In the genomic region with DNA sequence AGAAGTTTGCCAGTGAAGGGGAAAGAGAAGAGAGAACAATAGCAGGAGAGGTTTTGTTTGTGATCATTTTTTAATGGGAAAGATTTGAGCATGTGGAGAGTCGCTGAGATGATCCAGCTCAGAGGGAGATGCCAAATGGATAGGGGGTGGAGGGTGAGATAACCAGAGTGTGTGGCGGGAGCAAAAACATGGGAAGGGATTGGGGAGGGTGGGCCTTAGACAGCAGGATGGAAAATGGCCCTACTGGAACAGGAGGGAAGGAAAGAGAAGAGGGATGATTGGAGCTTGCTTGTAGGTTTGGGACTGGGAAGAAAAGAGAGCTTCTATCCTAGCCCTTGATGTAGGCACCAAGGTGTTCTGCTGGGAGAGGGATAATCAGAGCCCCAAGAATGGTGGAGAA, we compare ENCODE assay signal across 17 cellular contexts.
"Had no signal": no experiment of that assay in that cellular context is flagged by ENCODE, and none has a peak within 500 bp of the region (broad histone marks: within the 10 kb centered on the region; RNA-seq: fewer than 3 reads in every experiment).

No MANE protein-coding gene starts in this region.

- H3K4me1 Mint-ChIP-seq: immature natural killer cell; naive thymus-derived CD8-positive, alpha-beta T cell; stimulated activated naive B cell treated with anti-CD40 and anti-IgM and Interleukin-4, amounts not matched to agents 10 μg/mL and 1 μg/mL and 100 μg/mL, for 72 hours had no signal

- H3K4me3 Mint-ChIP-seq: effector memory CD8-positive, alpha-beta T cell; immature natural killer cell; naive thymus-derived CD8-positive, alpha-beta T cell; stimulated activated naive B cell treated with anti-CD40 and anti-IgM and Interleukin-4, amounts not matched to agents 10 μg/mL and 1 μg/mL and 100 μg/mL, for 72 hours; stimulated activated naive CD8-positive, alpha-beta T cell treated with anti-CD3 and anti-CD28 coated beads, Interleukin-15, Interleukin-2, amounts not matched to agents 100 ng/mL and 50 ng/mL, for 24 hours had no signal

- H3K27ac Mint-ChIP-seq: effector memory CD8-positive, alpha-beta T cell; immature natural killer cell; naive thymus-derived CD8-positive, alpha-beta T cell; progenitor cell of endocrine pancreas; stimulated activated naive B cell treated with anti-CD40 and anti-IgM and Interleukin-4, amounts not matched to agents 10 μg/mL and 1 μg/mL and 100 μg/mL, for 72 hours; stimulated activated naive CD8-positive, alpha-beta T cell treated with anti-CD3 and anti-CD28 coated beads, Interleukin-15, Interleukin-2, amounts not matched to agents 100 ng/mL and 50 ng/mL, for 24 hours had no signal

- DNase-seq: cortex of kidney; effector memory CD8-positive, alpha-beta T cell; foreskin fibroblast; gastrocnemius medialis; heart right ventricle; hippocampal formation; immature natural killer cell; left ventricle myocardium superior; lower lobe of right lung; naive thymus-derived CD8-positive, alpha-beta T cell; pancreas; right lobe of liver; stimulated activated CD4-positive, alpha-beta T cell treated with anti-CD3 and anti-CD28 coated beads, Interleukin-15, amount 100 ng/mL, for 24 hours; stimulated activated CD4-positive, alpha-beta T cell treated with anti-CD3 and anti-CD28 coated beads, Interleukin-2, amount 100 ng/mL, for 48 hours; stimulated activated naive B cell treated with anti-CD40 and anti-IgM and Interleukin-4, amounts not matched to agents 10 μg/mL and 1 μg/mL and 100 μg/mL, for 72 hours had no signal

- H3K36me3 Mint-ChIP-seq: immature natural killer cell; stimulated activated naive B cell treated with anti-CD40 and anti-IgM and Interleukin-4, amounts not matched to agents 10 μg/mL and 1 μg/mL and 100 μg/mL, for 72 hours had no signal
